8 cellular contexts compared by ENCODE assay signal in genomic region chr15:25436707-25437106, GRCh38. TPM values are rescaled to one million over a fixed set of nuclear protein-coding genes. Genes with fewer than 3 reads are reported as not detected.
DNase-seq lines count a peak whose midpoint lies in the region; ATAC-seq and TF ChIP-seq lines count a peak whose summit lies in the region.
"Had no signal": no experiment of that assay in that cellular context is flagged by ENCODE, and none has a peak within 500 bp of the region (broad histone marks: within the 10 kb centered on the region; RNA-seq: fewer than 3 reads in every experiment).

No MANE protein-coding gene starts in this region.

- H3K27ac ChIP-seq in Panc1 (ENCODE audit: low read length) (no peak overlapping the region), psoas muscle (peak overlapping the region; percentile 99)

- peak overlapping the region; percentile 16; the same call in 1 of the 2 replicates for H3K4me3 ChIP-seq in GM12864 (ENCODE audit: low read depth, low read length)
- peak overlapping the region; percentile 91 to 95; a peak in 3 of 4 replicates for H3K4me3 ChIP-seq in Panc1 (ENCODE audit: low read depth in 2 of 2, low read length in 2 of 2)
- peak overlapping the region; percentile 94 for H3K4me3 ChIP-seq in epithelial cell of proximal tubule (ENCODE audit: low read depth, low read length)
- H3K4me3 ChIP-seq in psoas muscle, result peak overlapping the region; percentile 100

- intact Hi-C loops in Panc1 (cut with micrococcal nuclease; ENCODE audit: unreplicated experiment) (no loop called here), psoas muscle (cut with DNase I) (loop anchor here in 1 of 2 donors (5.0 to 10.0 kb wide), 3 partner anchors 49 to 302 kb away; no protein-coding TSS in a partner anchor)

- no peak for TF ChIP-seq CTCF in GM12864 (IDR thresholded peaks at IDR 0.05; ENCODE audit: low read depth, low read length, missing control alignments)
- no peak for TF ChIP-seq CTCF in Panc1 (IDR thresholded peaks at IDR 0.05)
- TF ChIP-seq CTCF in epithelial cell of proximal tubule (conservative IDR thresholded peaks at IDR 0.05; ENCODE audit: low read depth, low read length), result no peak
- no peak for TF ChIP-seq CTCF in psoas muscle (IDR thresholded peaks at IDR 0.05)

- POLR2A ChIA-PET in Panc1 (lab: Charles Lee), result no interaction called here

- H3K4me1 ChIP-seq in Panc1 (ENCODE audit: control insufficient read depth, insufficient read depth, low read length) (peaks cover 4% of the 10 kb centered on the region), psoas muscle (peaks cover 52% of the 10 kb centered on the region)

- BruUV-seq in Panc1 (replicated peaks; lab: Mats Ljungman, UMichigan), result no TSS peak

- H3K9me3 ChIP-seq in Panc1 (ENCODE audit: control insufficient read depth, insufficient read depth, low read depth, low read length) (peaks cover 9% of the 10 kb centered on the region; the same call in 1 of the 2 replicates), psoas muscle (no peaks in the 10 kb centered on the region)

- H3K36me3 ChIP-seq in Panc1 (ENCODE audit: control insufficient read depth, insufficient read depth, low read length) (no peaks in the 10 kb centered on the region; the same call in 1 of the 2 replicates), psoas muscle (ENCODE audit: insufficient read depth in 1 of 2, low read depth in 1 of 2) (no peaks in the 10 kb centered on the region)

- no peak for DNase-seq in GM12864 (ENCODE audit: low read depth)
- DNase-seq in Panc1 (ENCODE audit: low read depth, low spot score), result no peak
- no peak for DNase-seq in epithelial cell of proximal tubule (ENCODE audit: low read depth)
- DNase-seq in psoas muscle, result no peak
- DNase-seq in NOMO-1 treated with dmso at 0.1 percent for 144 hours (lab: John Stamatoyannopoulos, UW; ENCODE audit: unreplicated experiment), result no peak
- no peak for DNase-seq in stimulated activated CD4-positive, alpha-beta T cell treated with anti-CD3 and anti-CD28 coated beads, Interleukin-1b, Interleukin-23, amount 100 ng/mL, for 48 hours
- DNase-seq: NCI-H1092 treated with DMSO at 0.1 percent for 48 hours had no signal

- CTCF ChIA-PET in Panc1 (lab: Charles Lee), result no interaction called here

- ATAC-seq in Panc1, result no peak
- no peak for ATAC-seq in psoas muscle
- no peak for ATAC-seq in HG03139 (IDR thresholded peaks at IDR 0.05; ENCODE audit: unreplicated experiment)

- in situ Hi-C loops in Panc1 (cut with HindIII; ENCODE audit: low pct_unique_long_range_greater_than_20kb, low sequenced_read_pairs), result no loop called here

- H3K27me3 ChIP-seq in Panc1 (ENCODE audit: control insufficient read depth, insufficient read depth, low read length) (no peaks in the 10 kb centered on the region), psoas muscle (ENCODE audit: insufficient read depth in 3 of 3, low read length in 2 of 3) (no peaks in the 10 kb centered on the region)

RNA-seq across cellular contexts. Expression of gene UBE3A, which starts 2.1 kb away (rescaled TPM):
- total RNA-seq in Panc1 (2021; ENCODE audit: unreplicated experiment) (102 TPM), epithelial cell of proximal tubule (48.8 and 60.8 TPM in 2 replicates), psoas muscle (100 to 1,000 TPM; 144 to 198 (median 159) TPM)
- 37.9 TPM for polyA plus RNA-seq in Panc1 (2012; ENCODE audit: insufficient read length)
- 100 to 1,000 TPM in 1 of 3 donors, 10 to 100 TPM in 2; 53.5 to 131 (median 62.3) TPM for polyA plus RNA-seq in psoas muscle

Comparison
In these comparisons a context has a peak if more than half of its experiments do, and no peak if none do; other contexts are left out.
1. H3K4me3 ChIP-seq: peak in every context shown above with its lines; median percentile 100 in psoas muscle; 94 in epithelial cell of proximal tubule; 93 in Panc1; 16 in GM12864.